1 cellular context compared by ENCODE assay signal in the genomic region with DNA sequence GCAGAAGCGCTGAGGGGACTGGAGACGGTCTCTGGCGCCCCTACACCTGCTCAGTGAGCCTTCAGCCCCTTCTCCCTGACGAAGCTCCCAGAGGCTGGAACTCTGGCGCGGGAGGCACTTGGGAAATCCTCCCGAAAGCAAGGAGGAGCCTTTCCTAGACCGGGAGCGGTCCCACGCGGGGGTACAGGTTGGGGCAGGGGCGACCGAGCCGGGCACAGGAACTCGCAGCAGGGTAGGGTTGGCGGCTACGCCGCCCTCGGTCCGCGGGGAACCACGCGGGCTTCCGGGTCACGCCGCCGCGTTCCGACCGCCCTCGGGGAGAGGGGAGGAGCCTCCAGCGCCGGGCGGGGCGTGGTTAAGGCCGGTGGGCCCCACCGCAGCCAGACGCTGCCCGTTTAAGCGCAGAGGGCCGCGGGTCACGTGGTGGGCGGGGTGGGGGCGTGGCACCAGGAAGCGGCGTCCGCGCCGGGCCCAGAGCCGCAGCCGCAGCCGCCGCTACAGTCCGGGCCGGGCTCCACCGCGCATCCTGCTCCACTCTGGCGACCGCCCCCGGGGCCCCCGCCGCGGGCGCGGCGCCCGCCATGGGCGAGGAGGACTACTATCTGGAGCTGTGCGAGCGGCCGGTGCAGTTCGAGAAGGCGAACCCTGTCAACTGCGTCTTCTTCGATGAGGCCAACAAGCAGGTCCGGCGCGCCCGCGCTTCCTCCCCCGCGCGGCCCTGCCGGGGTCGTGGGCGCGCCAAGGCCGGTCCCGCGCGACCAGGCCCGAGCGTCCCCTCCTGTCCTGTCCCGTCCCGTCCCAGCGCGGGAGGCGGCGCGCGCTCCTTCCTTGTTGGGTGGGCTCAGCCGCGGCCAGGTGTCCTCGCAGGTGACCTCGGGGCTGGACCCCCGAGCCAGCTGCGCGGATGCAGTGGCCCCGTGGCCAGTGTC.
TF ChIP-seq lines count a peak whose summit lies in the region.

Gene RMC1 (plus strand): TSS at position 474 of the 929 bp plus-strand sequence. CDS start 108 bp downstream, at position 582.

TF ChIP-seq in GM12878, 131 proteins besides CTCF, POLR2A, EP300 and RAD21 (continued from another document and continues in another):
- TF ChIP-seq ZBTB11 (CRISPR knock-in tag; IDR thresholded peaks at IDR 0.05), result no peak
- TF ChIP-seq PML (IDR thresholded peaks at IDR 0.05; ENCODE audit: low read length), result peak; percentile 95
- TF ChIP-seq MTA3 (IDR thresholded peaks at IDR 0.05; ENCODE audit: borderline replicate concordance, low read length), result no peak
- TF ChIP-seq REST (IDR thresholded peaks at IDR 0.05; ENCODE audit: low read depth, low read length), result no peak
- TF ChIP-seq FOS (IDR thresholded peaks at IDR 0.05; ENCODE audit: borderline replicate concordance, extremely low read depth, insufficient read length), result no peak
- peak; percentile 96 for TF ChIP-seq GATAD2B (conservative IDR thresholded peaks at IDR 0.05; ENCODE audit: low read depth)
- TF ChIP-seq RFX5 (IDR thresholded peaks at IDR 0.05; ENCODE audit: low read depth, low read length), result no peak; the same call in 1 of the 2 replicates
- TF ChIP-seq ATF2 (IDR thresholded peaks at IDR 0.05; ENCODE audit: low read length), result no peak
- TF ChIP-seq MXI1 (IDR thresholded peaks at IDR 0.05; ENCODE audit: low read depth, low read length), result peak; percentile 61
- TF ChIP-seq ZNF217 (IDR thresholded peaks at IDR 0.05), result peak; percentile 46; the same call in 1 of the 2 replicates
- peak; percentile 71; the same call in 1 of the 2 replicates for TF ChIP-seq RB1 (IDR thresholded peaks at IDR 0.05; ENCODE audit: borderline replicate concordance)
- TF ChIP-seq, protein P1, sequence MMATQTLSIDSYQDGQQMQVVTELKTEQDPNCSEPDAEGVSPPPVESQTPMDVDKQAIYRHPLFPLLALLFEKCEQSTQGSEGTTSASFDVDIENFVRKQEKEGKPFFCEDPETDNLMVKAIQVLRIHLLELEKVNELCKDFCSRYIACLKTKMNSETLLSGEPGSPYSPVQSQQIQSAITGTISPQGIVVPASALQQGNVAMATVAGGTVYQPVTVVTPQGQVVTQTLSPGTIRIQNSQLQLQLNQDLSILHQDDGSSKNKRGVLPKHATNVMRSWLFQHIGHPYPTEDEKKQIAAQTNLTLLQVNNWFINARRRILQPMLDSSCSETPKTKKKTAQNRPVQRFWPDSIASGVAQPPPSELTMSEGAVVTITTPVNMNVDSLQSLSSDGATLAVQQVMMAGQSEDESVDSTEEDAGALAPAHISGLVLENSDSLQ (IDR thresholded peaks at IDR 0.05), result no peak
- no peak for TF ChIP-seq BRCA1 (IDR thresholded peaks at IDR 0.05; ENCODE audit: low read depth, low read length)
- peak; percentile 82 for TF ChIP-seq RAD51 (IDR thresholded peaks at IDR 0.05)
- TF ChIP-seq, protein P2, sequence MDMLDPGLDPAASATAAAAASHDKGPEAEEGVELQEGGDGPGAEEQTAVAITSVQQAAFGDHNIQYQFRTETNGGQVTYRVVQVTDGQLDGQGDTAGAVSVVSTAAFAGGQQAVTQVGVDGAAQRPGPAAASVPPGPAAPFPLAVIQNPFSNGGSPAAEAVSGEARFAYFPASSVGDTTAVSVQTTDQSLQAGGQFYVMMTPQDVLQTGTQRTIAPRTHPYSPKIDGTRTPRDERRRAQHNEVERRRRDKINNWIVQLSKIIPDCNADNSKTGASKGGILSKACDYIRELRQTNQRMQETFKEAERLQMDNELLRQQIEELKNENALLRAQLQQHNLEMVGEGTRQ (IDR thresholded peaks at IDR 0.05; ENCODE audit: borderline replicate concordance, low read depth, low read length), result peak; percentile 91
- TF ChIP-seq NR2F1 (conservative IDR thresholded peaks at IDR 0.05), result peak; percentile 81
- TF ChIP-seq MLLT1 (IDR thresholded peaks at IDR 0.05), result 0 out of 2 replicates have a peak, but pooled peaks have one; percentile 59
- TF ChIP-seq IKZF2 (IDR thresholded peaks at IDR 0.05), result peak; percentile 90
- no peak for TF ChIP-seq ZNF274 (IDR thresholded peaks at IDR 0.05; ENCODE audit: insufficient read depth, insufficient read length)
- TF ChIP-seq BACH1 (IDR thresholded peaks at IDR 0.05; ENCODE audit: borderline replicate concordance), result no peak; the same call in none of the 2 replicates
- TF ChIP-seq POLR2AphosphoS5 (IDR thresholded peaks at IDR 0.05; ENCODE audit: low read length), result peak; percentile 93
- TF ChIP-seq LARP7 (IDR thresholded peaks at IDR 0.05), result peak; percentile 59; the same call in 1 of the 2 replicates
- no peak for TF ChIP-seq CREM (IDR thresholded peaks at IDR 0.05; ENCODE audit: low read depth)
- no peak for TF ChIP-seq E2F4 (IDR thresholded peaks at IDR 0.05; ENCODE audit: low read depth, low read length)
- peak; percentile 70; the same call in 1 of the 2 replicates for TF ChIP-seq TAF1 (IDR thresholded peaks at IDR 0.05; ENCODE audit: borderline replicate concordance, low read depth, low read length)
- TF ChIP-seq BCLAF1 (IDR thresholded peaks at IDR 0.05), result no peak
- TF ChIP-seq STAT1 (conservative IDR thresholded peaks at IDR 0.05), result no peak; the same call in 1 of the 2 replicates
- TF ChIP-seq, protein P3, sequence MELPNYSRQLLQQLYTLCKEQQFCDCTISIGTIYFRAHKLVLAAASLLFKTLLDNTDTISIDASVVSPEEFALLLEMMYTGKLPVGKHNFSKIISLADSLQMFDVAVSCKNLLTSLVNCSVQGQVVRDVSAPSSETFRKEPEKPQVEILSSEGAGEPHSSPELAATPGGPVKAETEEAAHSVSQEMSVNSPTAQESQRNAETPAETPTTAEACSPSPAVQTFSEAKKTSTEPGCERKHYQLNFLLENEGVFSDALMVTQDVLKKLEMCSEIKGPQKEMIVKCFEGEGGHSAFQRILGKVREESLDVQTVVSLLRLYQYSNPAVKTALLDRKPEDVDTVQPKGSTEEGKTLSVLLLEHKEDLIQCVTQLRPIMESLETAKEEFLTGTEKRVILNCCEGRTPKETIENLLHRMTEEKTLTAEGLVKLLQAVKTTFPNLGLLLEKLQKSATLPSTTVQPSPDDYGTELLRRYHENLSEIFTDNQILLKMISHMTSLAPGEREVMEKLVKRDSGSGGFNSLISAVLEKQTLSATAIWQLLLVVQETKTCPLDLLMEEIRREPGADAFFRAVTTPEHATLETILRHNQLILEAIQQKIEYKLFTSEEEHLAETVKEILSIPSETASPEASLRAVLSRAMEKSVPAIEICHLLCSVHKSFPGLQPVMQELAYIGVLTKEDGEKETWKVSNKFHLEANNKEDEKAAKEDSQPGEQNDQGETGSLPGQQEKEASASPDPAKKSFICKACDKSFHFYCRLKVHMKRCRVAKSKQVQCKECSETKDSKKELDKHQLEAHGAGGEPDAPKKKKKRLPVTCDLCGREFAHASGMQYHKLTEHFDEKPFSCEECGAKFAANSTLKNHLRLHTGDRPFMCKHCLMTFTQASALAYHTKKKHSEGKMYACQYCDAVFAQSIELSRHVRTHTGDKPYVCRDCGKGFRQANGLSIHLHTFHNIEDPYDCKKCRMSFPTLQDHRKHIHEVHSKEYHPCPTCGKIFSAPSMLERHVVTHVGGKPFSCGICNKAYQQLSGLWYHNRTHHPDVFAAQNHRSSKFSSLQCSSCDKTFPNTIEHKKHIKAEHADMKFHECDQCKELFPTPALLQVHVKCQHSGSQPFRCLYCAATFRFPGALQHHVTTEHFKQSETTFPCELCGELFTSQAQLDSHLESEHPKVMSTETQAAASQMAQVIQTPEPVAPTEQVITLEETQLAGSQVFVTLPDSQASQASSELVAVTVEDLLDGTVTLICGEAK (IDR thresholded peaks at IDR 0.05; ENCODE audit: borderline replicate concordance), result peak; percentile 76; the same call in 1 of the 2 replicates
- TF ChIP-seq SMAD1 (IDR thresholded peaks at IDR 0.05; ENCODE audit: low read depth, partially characterized antibody), result no peak
- TF ChIP-seq BCL11A (IDR thresholded peaks at IDR 0.05; ENCODE audit: low read depth, low read length), result no peak
- TF ChIP-seq HDAC6 (IDR thresholded peaks at IDR 0.05; ENCODE audit: unreplicated experiment), result peak; percentile 52
